ENCODE assay signal across 15 cellular contexts in the genomic region with DNA sequence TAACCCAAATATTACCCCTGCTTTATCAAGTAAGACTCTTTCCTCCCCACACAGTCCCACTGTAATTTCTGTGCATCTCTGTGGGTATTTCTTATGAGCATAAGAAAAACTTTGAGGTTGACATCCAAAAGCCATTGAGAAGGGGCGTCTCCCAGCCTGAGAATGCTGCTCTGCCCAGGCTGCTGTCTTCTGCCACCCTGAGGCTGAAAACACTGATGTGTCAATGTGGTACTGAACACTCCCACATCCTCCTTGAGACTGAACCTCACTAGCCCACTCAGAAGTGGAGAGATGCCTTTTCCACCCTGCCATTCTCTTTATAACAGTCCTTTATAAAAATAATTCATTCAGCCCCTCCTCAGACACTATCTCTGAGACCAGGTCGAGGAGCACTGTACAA.
DNase-seq lines count a peak whose midpoint lies in the region; ATAC-seq and TF ChIP-seq lines count a peak whose summit lies in the region.
"Had no signal": no experiment of that assay in that cellular context is flagged by ENCODE, and none has a peak within 500 bp of the region (broad histone marks: within the 10 kb centered on the region; RNA-seq: fewer than 3 reads in every experiment).

No MANE protein-coding gene starts in this region.

- TF ChIP-seq CTCF in adrenal gland (IDR thresholded peaks at IDR 0.05), result no peak

- intact Hi-C loops in adrenal gland (cut with DNase I), result no loop called here

- H3K9me3 ChIP-seq in effector memory CD4-positive, alpha-beta T cell (ENCODE audit: control insufficient read depth, low read length), result no peaks in the 10 kb centered on the region
- no peaks in the 10 kb centered on the region for H3K9me3 ChIP-seq in adrenal gland (replicated peaks in 1 of 3)
- H3K9me3 ChIP-seq: SJCRH30, vagina had no signal

- H3K9me3 Mint-ChIP-seq in activated naive CD4-positive, alpha-beta T cell treated with anti-CD3 and anti-CD28 coated beads, Interleukin-2, amount 10 ng/mL, durations not matched to agents 7 days and 5 days, result no peaks in the 10 kb centered on the region
- H3K9me3 Mint-ChIP-seq in T-helper 2 cell treated with Interferon-gamma antibody and Interleukin-4, amounts not matched to agents 5 μg/mL and 100 μg/mL, for 36 hours, result peaks cover 7% of the 10 kb centered on the region

- peak; percentile 44 for DNase-seq in activated naive CD4-positive, alpha-beta T cell treated with Interleukin-2 at 50 U/mL for 16 hours
- DNase-seq in activated naive CD4-positive, alpha-beta T cell treated with anti-CD3 and anti-CD28 coated beads, Interleukin-2, amount 10 ng/mL, durations not matched to agents 7 days and 5 days, result no peak
- peak; percentile 44 for DNase-seq in T-helper 2 cell treated with Interferon-gamma antibody and Interleukin-4, amounts not matched to agents 5 μg/mL and 100 μg/mL, for 36 hours (ENCODE audit: low spot score)
- peak; percentile 13 for DNase-seq in stimulated activated CD8-positive, alpha-beta memory T cell treated with anti-CD3 and anti-CD28 coated beads, Interleukin-4, amount 100 ng/mL, for 24 hours (ENCODE audit: low read depth)
- DNase-seq in effector memory CD4-positive, alpha-beta T cell, result no peak
- no peak for DNase-seq in OCI-M2 (lab: John Stamatoyannopoulos, UW; ENCODE audit: unreplicated experiment)
- DNase-seq in adrenal gland, result no peak
- DNase-seq: caudate nucleus; effector CD8-positive, alpha-beta T cell; NCI-H1105 treated with DMSO at 0.1 percent for 48 hours; SJCRH30; T-helper 9 cell had no signal

- WGBS in adrenal gland, 4 donors, result 52 to 77% (median 71%) methylated on average over 2 of the region's 2 CpGs

- H3K4me1 Mint-ChIP-seq in activated naive CD4-positive, alpha-beta T cell treated with anti-CD3 and anti-CD28 coated beads, Interleukin-2, amount 10 ng/mL, durations not matched to agents 7 days and 5 days, result peaks cover 5% of the 10 kb centered on the region
- H3K4me1 Mint-ChIP-seq in T-helper 2 cell treated with Interferon-gamma antibody and Interleukin-4, amounts not matched to agents 5 μg/mL and 100 μg/mL, for 36 hours (ENCODE audit: low read depth), result peaks cover 28% of the 10 kb centered on the region

- H3K27me3 Mint-ChIP-seq in activated naive CD4-positive, alpha-beta T cell treated with anti-CD3 and anti-CD28 coated beads, Interleukin-2, amount 10 ng/mL, durations not matched to agents 7 days and 5 days, result peaks cover 9% of the 10 kb centered on the region
- H3K27me3 Mint-ChIP-seq in T-helper 2 cell treated with Interferon-gamma antibody and Interleukin-4, amounts not matched to agents 5 μg/mL and 100 μg/mL, for 36 hours (ENCODE audit: low read depth), result no peaks in the 10 kb centered on the region

- CTCF ChIA-PET in activated naive CD4-positive, alpha-beta T cell treated with anti-CD3 and anti-CD28 coated beads, Interleukin-2, amount 10 ng/mL, durations not matched to agents 7 days and 5 days (lab: Charles Lee), result no interaction called here

- no peak for TF ChIP-seq POLR2A in adrenal gland (IDR thresholded peaks at IDR 0.05)

- no peak overlapping the region for H3K27ac Mint-ChIP-seq in activated naive CD4-positive, alpha-beta T cell treated with anti-CD3 and anti-CD28 coated beads, Interleukin-2, amount 10 ng/mL, durations not matched to agents 7 days and 5 days
- no peak overlapping the region for H3K27ac Mint-ChIP-seq in T-helper 2 cell treated with Interferon-gamma antibody and Interleukin-4, amounts not matched to agents 5 μg/mL and 100 μg/mL, for 36 hours

- H3K4me3 ChIP-seq in effector memory CD4-positive, alpha-beta T cell (ENCODE audit: insufficient read depth, low read depth, low read length, poor library complexity, severe bottlenecking), result no peak overlapping the region
- H3K4me3 ChIP-seq in adrenal gland, result no peak overlapping the region
- H3K4me3 ChIP-seq: K562, SJCRH30, vagina had no signal

- H3K27me3 ChIP-seq in effector memory CD4-positive, alpha-beta T cell (replicated peaks; ENCODE audit: control insufficient read depth, insufficient read depth, low read length, poor library complexity, severe bottlenecking), result no peaks in the 10 kb centered on the region
- H3K27me3 ChIP-seq in adrenal gland, result no peaks in the 10 kb centered on the region
- H3K27me3 ChIP-seq: SJCRH30, vagina had no signal

- H3K36me3 ChIP-seq in effector memory CD4-positive, alpha-beta T cell (ENCODE audit: control insufficient read depth, insufficient read depth, low read length), result no peaks in the 10 kb centered on the region
- H3K36me3 ChIP-seq in adrenal gland (replicated peaks in 1 of 2), result no peaks in the 10 kb centered on the region
- H3K36me3 ChIP-seq: SJCRH30, vagina had no signal

- H3K27ac ChIP-seq in effector memory CD4-positive, alpha-beta T cell (ENCODE audit: insufficient read depth, low read length, poor library complexity, severe bottlenecking), result no peak overlapping the region
- no peak overlapping the region for H3K27ac ChIP-seq in adrenal gland
- H3K27ac ChIP-seq: SJCRH30, vagina had no signal

- H3K4me3 Mint-ChIP-seq in activated naive CD4-positive, alpha-beta T cell treated with anti-CD3 and anti-CD28 coated beads, Interleukin-2, amount 10 ng/mL, durations not matched to agents 7 days and 5 days, result no peak overlapping the region
- H3K4me3 Mint-ChIP-seq in T-helper 2 cell treated with Interferon-gamma antibody and Interleukin-4, amounts not matched to agents 5 μg/mL and 100 μg/mL, for 36 hours, result no peak overlapping the region

- H3K4me1 ChIP-seq in effector memory CD4-positive, alpha-beta T cell (ENCODE audit: control insufficient read depth, insufficient read depth, low read length, poor library complexity, severe bottlenecking), result no peaks in the 10 kb centered on the region
- no peaks in the 10 kb centered on the region for H3K4me1 ChIP-seq in adrenal gland (replicated peaks in 1 of 2)

- H3K36me3 Mint-ChIP-seq in activated naive CD4-positive, alpha-beta T cell treated with anti-CD3 and anti-CD28 coated beads, Interleukin-2, amount 10 ng/mL, durations not matched to agents 7 days and 5 days, result no peaks in the 10 kb centered on the region
- H3K36me3 Mint-ChIP-seq in T-helper 2 cell treated with Interferon-gamma antibody and Interleukin-4, amounts not matched to agents 5 μg/mL and 100 μg/mL, for 36 hours (ENCODE audit: low read depth), result peaks cover 2% of the 10 kb centered on the region

- ATAC-seq in GM18870 (IDR thresholded peaks at IDR 0.05; ENCODE audit: unreplicated experiment), result peak; percentile 45
- ATAC-seq: K562 had no signal

Comparison
In these comparisons a context has a peak if more than half of its experiments do, and no peak if none do; other contexts are left out.
1. DNase-seq: peak in activated naive CD4-positive, alpha-beta T cell treated with Interleukin-2 at 50 U/mL for 16 hours (single experiment), T-helper 2 cell treated with Interferon-gamma antibody and Interleukin-4, amounts not matched to agents 5 μg/mL and 100 μg/mL, for 36 hours (single experiment) and stimulated activated CD8-positive, alpha-beta memory T cell treated with anti-CD3 and anti-CD28 coated beads, Interleukin-4, amount 100 ng/mL, for 24 hours (single experiment); none in activated naive CD4-positive, alpha-beta T cell treated with anti-CD3 and anti-CD28 coated beads, Interleukin-2, amount 10 ng/mL, durations not matched to agents 7 days and 5 days (single experiment), effector memory CD4-positive, alpha-beta T cell (0 of 3), OCI-M2 (single experiment) and adrenal gland (0 of 7).